8 cellular contexts compared by ENCODE assay signal in the genomic region with DNA sequence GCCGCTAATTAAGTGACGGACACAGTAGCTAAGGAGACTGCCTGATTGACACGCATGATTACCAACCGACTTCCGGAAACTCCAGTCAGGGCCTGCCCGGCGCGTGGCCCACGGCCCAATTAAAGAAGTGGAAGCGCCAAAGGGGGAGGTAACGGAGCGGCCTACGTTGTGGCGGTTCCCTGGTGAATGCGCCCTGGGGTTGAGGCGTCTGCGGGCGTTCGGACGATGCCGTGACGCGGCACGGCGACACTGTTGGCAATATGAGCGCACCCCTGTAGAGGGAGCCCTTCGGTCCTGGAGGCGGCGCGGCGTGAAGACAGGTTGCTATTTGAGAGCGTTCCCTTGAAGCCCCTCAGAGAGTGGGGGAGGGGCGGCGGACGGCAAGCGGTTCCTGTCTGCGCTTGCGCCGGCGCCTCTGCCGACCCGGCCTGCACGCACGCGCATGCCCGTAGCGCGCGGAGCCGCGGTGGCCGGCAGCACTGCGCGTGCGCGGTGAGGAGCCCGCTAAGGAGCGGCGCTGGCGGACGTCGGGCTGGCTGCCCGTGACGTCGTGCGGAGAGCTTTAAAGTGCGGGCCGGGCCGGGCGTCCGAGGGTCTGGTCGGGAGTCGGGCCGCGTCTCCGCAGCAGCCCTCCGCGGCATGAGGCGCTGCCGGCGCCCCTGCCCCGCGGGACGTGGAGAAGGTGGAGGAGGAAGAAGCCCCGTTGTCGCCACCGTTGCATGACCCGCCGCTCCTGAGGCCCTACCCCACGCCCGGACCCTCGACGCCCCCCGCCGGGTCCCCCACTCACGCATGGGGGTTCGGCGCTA. TPM values are rescaled to one million over a fixed set of nuclear protein-coding genes. Genes with fewer than 3 reads are reported as not detected.
A peak's percentile ranks its signal among the peaks of the same experiment; 100 is the strongest.
DNase-seq lines count a peak whose midpoint lies in the region; ATAC-seq, FAIRE-seq and TF ChIP-seq lines count a peak whose summit lies in the region.

A gene (plus strand): TSS at position 495 of the 809 bp plus-strand sequence. CDS start 416 bp downstream, outside the sequence.

- peak within 1 kb of the TSS; percentile 99 for H3K4me2 ChIP-seq in parathyroid adenoma (ENCODE audit: low read length)

- H3K9ac ChIP-seq in adipocyte (ENCODE audit: low read length), result peak within 1 kb of the TSS; percentile 95
- H3K9ac ChIP-seq in parathyroid adenoma, result peak within 1 kb of the TSS; percentile 75

- no peaks in the 10 kb centered on the region for H3K9me3 ChIP-seq in adipocyte (ENCODE audit: control insufficient read depth, low read length)
- no peaks in the 10 kb centered on the region for H3K9me3 ChIP-seq in cardiac muscle cell (ENCODE audit: low read depth)
- no peaks in the 10 kb centered on the region for H3K9me3 ChIP-seq in parathyroid adenoma (ENCODE audit: control insufficient read depth, low read length)
- H3K9me3 ChIP-seq in tibial nerve, result no peaks in the 10 kb centered on the region

- no peaks in the 10 kb centered on the region for H3K36me3 ChIP-seq in adipocyte (ENCODE audit: control insufficient read depth, insufficient read depth, low read length, severe bottlenecking)
- H3K36me3 ChIP-seq in cardiac muscle cell, result peaks cover 10% of the 10 kb centered on the region
- no peaks in the 10 kb centered on the region for H3K36me3 ChIP-seq in parathyroid adenoma (ENCODE audit: control insufficient read depth, insufficient read depth, low read length)
- H3K36me3 ChIP-seq in tibial nerve, result no peaks in the 10 kb centered on the region

- H2AFZ ChIP-seq in parathyroid adenoma, result peak within 1 kb of the TSS; percentile 97

- peak; percentile 98 for DNase-seq in GM12891 (ENCODE audit: insufficient read length, low spot score)
- DNase-seq in NCI-H1436 (lab: John Stamatoyannopoulos, UW), result peak; percentile 100
- peak; percentile 96 for DNase-seq in T follicular helper cell (ENCODE audit: low read depth)
- DNase-seq in adipocyte (ENCODE audit: low read depth), result peak; percentile 99
- peak; percentile 99 to 100 for DNase-seq in cardiac muscle cell (ENCODE audit: low read depth in 1 of 2, low spot score in 1 of 2)
- DNase-seq in tibial nerve (ENCODE audit: low spot score in 2 of 2), result peak; percentile 93 to 96

- 0 to 1% methylated on average over 24 to 31 of the region's 98 CpGs for WGBS in tibial nerve, 2 donors

- TF ChIP-seq EP300 in tibial nerve (IDR thresholded peaks at IDR 0.05), result peak; percentile 10 to 87

- no peak for TF ChIP-seq POLR2A in GM12891 (IDR thresholded peaks at IDR 0.05; ENCODE audit: low read depth, low read length)
- TF ChIP-seq POLR2A in tibial nerve (IDR thresholded peaks at IDR 0.05), result peak; percentile 97 to 98

- H3K4me3 ChIP-seq in adipocyte (ENCODE audit: low read length) (peak within 1 kb of the TSS; percentile 95), cardiac muscle cell (peak within 1 kb of the TSS; percentile 88), parathyroid adenoma (ENCODE audit: low read depth, low read length) (peak within 1 kb of the TSS; percentile 90), tibial nerve (peak within 1 kb of the TSS; percentile 82 to 98 (median 90))

- FAIRE-seq in GM12891 (lab: Jason Lieb, UNC), result peak; percentile 99

- H3K27ac ChIP-seq in cardiac muscle cell, result peak within 1 kb of the TSS; percentile 96
- peak within 1 kb of the TSS; percentile 98 for H3K27ac ChIP-seq in parathyroid adenoma
- peak within 1 kb of the TSS; percentile 87 to 100 (median 98) for H3K27ac ChIP-seq in tibial nerve

- TF ChIP-seq CTCF in cardiac muscle cell (IDR thresholded peaks at IDR 0.05; ENCODE audit: low read depth, low read length) (peak; percentile 17), parathyroid adenoma (IDR thresholded peaks at IDR 0.05) (peak; percentile 21), tibial nerve (IDR thresholded peaks at IDR 0.05) (peak in 2 of 5 experiments; percentile 40 to 56)

- H3K4me1 ChIP-seq in adipocyte (ENCODE audit: control insufficient read depth, insufficient read depth, low read length), result peaks cover 60% of the 10 kb centered on the region
- H3K4me1 ChIP-seq in cardiac muscle cell (ENCODE audit: low read depth), result peaks cover 52% of the 10 kb centered on the region
- peaks cover 33% of the 10 kb centered on the region for H3K4me1 ChIP-seq in parathyroid adenoma
- peaks cover 0 to 55% (median 40%) of the 10 kb centered on the region in 4 donors for H3K4me1 ChIP-seq in tibial nerve

- peak; percentile 82 for ATAC-seq in HG02840 (IDR thresholded peaks at IDR 0.05; ENCODE audit: low FRiP score, unreplicated experiment)

- peaks cover 45% of the 10 kb centered on the region for H3K79me2 ChIP-seq in parathyroid adenoma

- no peaks in the 10 kb centered on the region for H3K27me3 ChIP-seq in adipocyte (replicated peaks; ENCODE audit: control insufficient read depth, insufficient read depth, low read length)
- no peaks in the 10 kb centered on the region for H3K27me3 ChIP-seq in cardiac muscle cell
- H3K27me3 ChIP-seq in parathyroid adenoma (ENCODE audit: control insufficient read depth, insufficient read depth, low read length), result no peaks in the 10 kb centered on the region
- no peaks in the 10 kb centered on the region for H3K27me3 ChIP-seq in tibial nerve

TF ChIP-seq in GM12891, 5 proteins besides CTCF, POLR2A, EP300 and RAD21:
- TF ChIP-seq TAF1 (IDR thresholded peaks at IDR 0.05; ENCODE audit: low read depth, low read length) (no peak), POU2F2 (IDR thresholded peaks at IDR 0.05; ENCODE audit: low read depth, low read length) (peak; percentile 89), PAX5 (IDR thresholded peaks at IDR 0.05; ENCODE audit: insufficient read depth, low read length, severe bottlenecking) (no peak), SPI1 (IDR thresholded peaks at IDR 0.05; ENCODE audit: low read depth, low read length) (peak; percentile 45; the same call in 1 of the 2 replicates), POLR2AphosphoS5 (IDR thresholded peaks at IDR 0.05; ENCODE audit: low read depth, low read length) (peak; percentile 22; the same call in 1 of the 2 replicates)

RNA-seq across cellular contexts. Expression of the gene that starts here (rescaled TPM):
- 38.6 TPM for polyA plus RNA-seq in GM12891 (2012; ENCODE audit: low read depth, missing spikeins)
- total RNA-seq in cardiac muscle cell, result 247 and 279 TPM in 2 replicates
- polyA plus RNA-seq in cardiac muscle cell, result 257 and 321 TPM in 2 replicates
- 100 to 1,000 TPM in 1 of 4 donors, 10 to 100 TPM in 3; 73.9 to 110 (median 93.6) TPM for total RNA-seq in tibial nerve

Comparison
In these comparisons a context has a peak if more than half of its experiments do, and no peak if none do; other contexts are left out.
1. Peak in every context shown above with its lines: DNase-seq, ATAC-seq, H3K4me3 ChIP-seq and H3K27ac ChIP-seq.